ENCODE assay signal across 22 cellular contexts in the genomic region with DNA sequence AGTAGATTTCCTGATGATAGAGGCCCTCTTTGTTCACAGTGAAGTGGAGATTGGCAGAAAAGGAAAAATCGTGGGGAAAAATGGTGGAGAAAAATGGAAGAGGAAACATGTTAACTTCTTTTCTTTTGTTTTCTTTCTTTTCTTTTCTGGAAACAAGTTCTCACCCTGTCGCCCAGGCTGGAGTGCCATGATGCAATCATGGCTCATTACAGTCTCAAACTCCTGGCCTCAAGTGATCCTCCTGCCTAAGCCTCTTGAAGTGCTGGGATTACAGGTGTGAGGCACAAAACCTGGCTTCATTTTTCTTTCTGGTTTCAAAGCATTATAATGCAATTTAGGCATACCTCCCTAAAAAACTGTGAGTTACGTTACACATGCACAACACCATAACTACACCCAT.
DNase-seq lines count a peak whose midpoint lies in the region; ATAC-seq and TF ChIP-seq lines count a peak whose summit lies in the region.
"Had no signal": no experiment of that assay in that cellular context is flagged by ENCODE, and none has a peak within 500 bp of the region (broad histone marks: within the 10 kb centered on the region; RNA-seq: fewer than 3 reads in every experiment).

No MANE protein-coding gene starts in this region.

- no peaks in the 10 kb centered on the region for H3K27me3 ChIP-seq in left lung
- H3K27me3 ChIP-seq: BE2C; BLaER1 treated with 17β-estradiol and CSF1 and Interleukin-3, amounts not matched to agents 10 nM and 100 nM had no signal

- H3K4me3 ChIP-seq in left lung: no peak overlapping the region
- H3K4me3 ChIP-seq: A549; BLaER1 treated with 17β-estradiol and CSF1 and Interleukin-3, amounts not matched to agents 10 nM and 100 nM; GM12878; GM23248; HAP-1 had no signal

- intact Hi-C loops in left lung (cut with DNase I): no loop called here

- H3K36me3 ChIP-seq in left lung: no peaks in the 10 kb centered on the region
- H3K36me3 ChIP-seq: BE2C; BLaER1 treated with 17β-estradiol and CSF1 and Interleukin-3, amounts not matched to agents 10 nM and 100 nM; HAP-1 had no signal

- no peaks in the 10 kb centered on the region for H3K9me3 ChIP-seq in left lung
- H3K9me3 ChIP-seq: A549; BE2C; BLaER1 treated with 17β-estradiol and CSF1 and Interleukin-3, amounts not matched to agents 10 nM and 100 nM; HAP-1 had no signal

- TF ChIP-seq CTCF in left lung (IDR thresholded peaks at IDR 0.05): no peak

- H3K4me1 ChIP-seq in left lung: no peaks in the 10 kb centered on the region
- H3K4me1 ChIP-seq: A549; BLaER1 treated with 17β-estradiol and CSF1 and Interleukin-3, amounts not matched to agents 10 nM and 100 nM had no signal

- DNase-seq in DMS79 (lab: John Stamatoyannopoulos, UW) (peak; percentile 9), DMS79 treated with DMSO at 0.1 percent for 48 hours (lab: John Stamatoyannopoulos, UW) (no peak), NCI-H82 (lab: John Stamatoyannopoulos, UW) (peak; percentile 10), NCI-H82 treated with DMSO at 0.1 percent for 48 hours (lab: John Stamatoyannopoulos, UW; ENCODE audit: unreplicated experiment) (no peak), NCI-H524 treated with DMSO at 0.1 percent for 48 hours (lab: John Stamatoyannopoulos, UW) (peak; percentile 39), left lung (peak; percentile 4 to 33), NCI-H1930 (lab: John Stamatoyannopoulos, UW) (no peak), amniotic stem cell (lab: John Stamatoyannopoulos, UW) (no peak)
- DNase-seq: 8988T; ACHN; AML-193; Calu3; CD4-positive, alpha-beta T cell; CD8-positive, alpha-beta memory T cell; DND-41; GM23248; HFFc6 had no signal

- ATAC-seq in left lung: peak; percentile 71
- ATAC-seq: A549, GM12878 had no signal

- no peak overlapping the region for H3K27ac ChIP-seq in left lung
- H3K27ac ChIP-seq: A549; BLaER1 treated with 17β-estradiol and CSF1 and Interleukin-3, amounts not matched to agents 10 nM and 100 nM; GM23248 had no signal

Comparison
In these comparisons a context has a peak if more than half of its experiments do, and no peak if none do; other contexts are left out.
1. DNase-seq: peak in DMS79 (single experiment), NCI-H82 (single experiment), NCI-H524 treated with DMSO at 0.1 percent for 48 hours (single experiment) and left lung (2 of 2); none in DMS79 treated with DMSO at 0.1 percent for 48 hours (single experiment), NCI-H82 treated with DMSO at 0.1 percent for 48 hours (single experiment), NCI-H1930 (0 of 2) and amniotic stem cell (single experiment).